Comparison of ENCODE assay signal across 2 cellular contexts in genomic region chr12:95326450-95326849, GRCh38.
TF ChIP-seq lines count a peak whose summit lies in the region.

No MANE protein-coding gene starts in this region.

TF ChIP-seq in IMR-90, 13 proteins besides CTCF, POLR2A, EP300 and RAD21 (continued from another document):
- TF ChIP-seq CEBPB (IDR thresholded peaks at IDR 0.05; ENCODE audit: low read depth, low read length): peak; percentile 51; the same call in 1 of the 2 replicates

TF ChIP-seq in K562, 482 proteins besides CTCF, POLR2A, EP300 and RAD21:
- TF ChIP-seq PBX2 (CRISPR knock-in tag; IDR thresholded peaks at IDR 0.05; ENCODE audit: low read depth) (no peak), PBX2 (tag; conservative IDR thresholded peaks at IDR 0.05; ENCODE audit: low read depth) (peak; percentile 87), PKNOX1 (IDR thresholded peaks at IDR 0.05) (peak; percentile 57; the same call in 1 of the 2 replicates), JUND (IDR thresholded peaks at IDR 0.05; ENCODE audit: borderline replicate concordance, low read depth, low read length) (no peak), JUND (tag; IDR thresholded peaks at IDR 0.05; ENCODE audit: borderline replicate concordance, low read depth, low read length) (0 out of 3 replicates have a peak, but pooled peaks have one; percentile 13), FOXO4 (CRISPR knock-in tag; IDR thresholded peaks at IDR 0.05) (no peak), CEBPB (tag; IDR thresholded peaks at IDR 0.05) (0 out of 2 replicates have a peak, but pooled peaks have one; percentile 11), CREB3 (tag; conservative IDR thresholded peaks at IDR 0.05; ENCODE audit: low read depth) (no peak), HSF4 (CRISPR knock-in tag; IDR thresholded peaks at IDR 0.05; ENCODE audit: borderline replicate concordance) (no peak), ATF1 (CRISPR knock-in tag; IDR thresholded peaks at IDR 0.05) (no peak), ATF1 (tag; IDR thresholded peaks at IDR 0.05) (0 out of 2 replicates have a peak, but pooled peaks have one; percentile 17), ZNF197 (CRISPR knock-in tag; IDR thresholded peaks at IDR 0.05; ENCODE audit: low read depth) (no peak), MEIS2 (IDR thresholded peaks at IDR 0.05; ENCODE audit: partially characterized antibody) (peak; percentile 93), IFI16 (CRISPR knock-in tag; IDR thresholded peaks at IDR 0.05) (no peak), ZNF347 (CRISPR knock-in tag; IDR thresholded peaks at IDR 0.05; ENCODE audit: low read depth) (no peak), ZNF778 (CRISPR knock-in tag; IDR thresholded peaks at IDR 0.05) (no peak), CEBPG (CRISPR knock-in tag; IDR thresholded peaks at IDR 0.05) (no peak), CEBPG (tag; conservative IDR thresholded peaks at IDR 0.05 in 1 of 2, IDR thresholded peaks at IDR 0.05 in 1 of 2) (peak in 1 of 2 experiments; percentile 63; a peak in 2 of 4 replicates)
